9 cellular contexts compared by ENCODE assay signal in the genomic region with DNA sequence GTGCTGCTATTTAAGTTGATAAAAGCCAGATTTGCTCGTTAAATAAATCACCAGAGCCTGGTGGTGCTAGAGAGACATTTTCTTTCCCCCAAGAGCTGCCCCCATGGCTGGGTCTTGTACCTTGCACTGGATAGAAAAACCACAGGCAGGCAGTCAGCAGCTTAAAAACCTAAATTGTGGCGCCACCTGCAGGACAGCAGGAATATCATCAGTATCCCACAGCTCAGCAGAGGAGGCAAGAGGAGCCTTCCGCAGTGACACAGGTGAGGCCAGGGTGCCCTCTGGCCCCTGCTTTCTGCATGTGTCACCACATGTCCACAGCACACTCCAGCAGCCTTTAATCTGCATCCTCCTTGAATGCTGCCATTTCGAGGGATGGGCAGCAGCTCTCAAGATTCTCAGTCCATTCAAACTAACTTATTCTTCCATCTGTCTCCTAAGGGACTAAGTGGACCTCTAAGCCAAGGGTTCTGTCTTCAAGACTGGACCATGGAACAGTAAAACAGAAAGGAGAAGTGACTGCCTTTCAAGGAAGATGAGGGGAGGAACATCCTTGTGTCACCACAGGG. TPM values are rescaled to one million over a fixed set of nuclear protein-coding genes. Genes with fewer than 3 reads are reported as not detected.
A peak's percentile ranks its signal among the peaks of the same experiment; 100 is the strongest.
DNase-seq lines count a peak whose midpoint lies in the region; ATAC-seq, FAIRE-seq and TF ChIP-seq lines count a peak whose summit lies in the region.
"Had no signal": no experiment of that assay in that cellular context is flagged by ENCODE, and none has a peak within 500 bp of the region (broad histone marks: within the 10 kb centered on the region; RNA-seq: fewer than 3 reads in every experiment).

No MANE protein-coding gene starts in this region.

- H3K79me2 ChIP-seq in GM23248 (ENCODE audit: insufficient read depth) (no peaks in the 10 kb centered on the region), astrocyte (ENCODE audit: insufficient read depth, low read length) (no peaks in the 10 kb centered on the region), smooth muscle cell (ENCODE audit: low read depth) (no peaks in the 10 kb centered on the region)

- no peak overlapping the region for H3K9ac ChIP-seq in GM23248
- no peak overlapping the region for H3K9ac ChIP-seq in astrocyte (ENCODE audit: low read length)
- no peak overlapping the region for H3K9ac ChIP-seq in smooth muscle cell (ENCODE audit: low read depth)

- H2AFZ ChIP-seq in GM23248, result no peak overlapping the region
- H2AFZ ChIP-seq in astrocyte (ENCODE audit: low read depth, low read length), result no peak overlapping the region
- no peak overlapping the region for H2AFZ ChIP-seq in smooth muscle cell (ENCODE audit: low read depth)

- H3K9me3 ChIP-seq in GM23248 (ENCODE audit: low read depth) (no peaks in the 10 kb centered on the region), astrocyte (ENCODE audit: insufficient read depth, low read depth, low read length) (no peaks in the 10 kb centered on the region), smooth muscle cell (replicated peaks; ENCODE audit: low read depth) (no peaks in the 10 kb centered on the region)

- no peak for ATAC-seq in GM21528 (IDR thresholded peaks at IDR 0.05; ENCODE audit: low FRiP score, unreplicated experiment)

- H3F3A ChIP-seq in GM23248 (ENCODE audit: insufficient read depth) (0 out of 2 replicates have a peak, but pooled peaks cover 7% of the 10 kb centered on the region), smooth muscle cell (ENCODE audit: low read depth) (no peaks in the 10 kb centered on the region)

- H3K4me1 ChIP-seq in GM23248 (ENCODE audit: insufficient read depth) (no peaks in the 10 kb centered on the region), astrocyte (ENCODE audit: insufficient read depth, low read length) (peaks cover 10% of the 10 kb centered on the region), smooth muscle cell (ENCODE audit: low read depth) (no peaks in the 10 kb centered on the region)

- no peak overlapping the region for H3K4me2 ChIP-seq in GM23248 (ENCODE audit: unreplicated experiment)
- H3K4me2 ChIP-seq in astrocyte (ENCODE audit: low read length), result no peak overlapping the region
- no peak overlapping the region for H3K4me2 ChIP-seq in smooth muscle cell

- peaks cover 68% of the 10 kb centered on the region for H3K27me3 Mint-ChIP-seq in astrocyte (ENCODE audit: low read depth, unreplicated experiment)

- no peak overlapping the region for H3K27ac Mint-ChIP-seq in astrocyte (ENCODE audit: unreplicated experiment)

- H3K27ac ChIP-seq in GM23248 (no peak overlapping the region), astrocyte (ENCODE audit: low read depth, low read length) (no peak overlapping the region), smooth muscle cell (ENCODE audit: low read depth) (no peak overlapping the region)

- in situ Hi-C loops in GM23248 (cut with MboI), result loop anchor here (10.0 kb wide), 1 partner anchor 256 kb away; no protein-coding TSS in a partner anchor

- no peak overlapping the region for H3K4me3 Mint-ChIP-seq in astrocyte (ENCODE audit: unreplicated experiment)

- peaks cover 2% of the 10 kb centered on the region for H3K4me1 Mint-ChIP-seq in astrocyte (ENCODE audit: low read depth, unreplicated experiment)

- peak; percentile 20 for FAIRE-seq in astrocyte (lab: Jason Lieb, UNC)
- FAIRE-seq: TTC549 had no signal

- no peak overlapping the region for H3K4me3 ChIP-seq in GM23248
- H3K4me3 ChIP-seq in astrocyte (ENCODE audit: insufficient read depth, low read depth, low read length), result no peak overlapping the region
- no peak overlapping the region for H3K4me3 ChIP-seq in smooth muscle cell

- TF ChIP-seq CTCF in astrocyte (IDR thresholded peaks at IDR 0.05; ENCODE audit: insufficient read depth, low read depth, low read length) (peak; percentile 64), smooth muscle cell (IDR thresholded peaks at IDR 0.05; ENCODE audit: borderline replicate concordance, insufficient read depth, poor library complexity, severe bottlenecking) (peak; percentile 68)

- H3K36me3 Mint-ChIP-seq in astrocyte (ENCODE audit: low read depth, unreplicated experiment), result no peaks in the 10 kb centered on the region

- no peaks in the 10 kb centered on the region for H3K9me2 ChIP-seq in GM23248 (ENCODE audit: insufficient read depth)

- DNase-seq in DMS114 treated with DMSO at 0.1 percent for 48 hours (lab: John Stamatoyannopoulos, UW; ENCODE audit: unreplicated experiment) (peak; percentile 57), GM23248 (peak; percentile 75), NCI-H1105 treated with DMSO at 0.1 percent for 48 hours (lab: John Stamatoyannopoulos, UW) (peak; percentile 82), T-helper 1 cell (peak in 4 of 5 donors; percentile 43 to 66 (median 46)), astrocyte (ENCODE audit: low read depth) (peak; percentile 53), hypothalamus (lab: John Stamatoyannopoulos, UW) (peak in 46 of 51 donors; percentile 5 to 88 (median 46)), smooth muscle cell (lab: John Stamatoyannopoulos, UW; ENCODE audit: unreplicated experiment) (peak; percentile 25)

- H3K9me3 Mint-ChIP-seq in astrocyte (ENCODE audit: unreplicated experiment), result no peaks in the 10 kb centered on the region

- H4K20me1 ChIP-seq in GM23248 (ENCODE audit: insufficient read depth) (no peaks in the 10 kb centered on the region), astrocyte (ENCODE audit: insufficient read depth, low read length) (no peaks in the 10 kb centered on the region), smooth muscle cell (ENCODE audit: low read depth) (no peaks in the 10 kb centered on the region)

- 2 to 3% methylated on average over 4 of the region's 4 CpGs for WGBS in GM23248 (ENCODE audit: low coverage in 1 of 2, low lambda C conversion rate in 2 of 2, missing lambda C conversion rate in 2 of 2), 2 experiments
- WGBS in smooth muscle cell (ENCODE audit: low lambda C conversion rate), result 14% methylated on average over 4 of the region's 4 CpGs

- H3K27me3 ChIP-seq in GM23248 (replicated peaks; ENCODE audit: insufficient read depth), result peaks cover 27% of the 10 kb centered on the region
- H3K27me3 ChIP-seq in astrocyte (ENCODE audit: insufficient read depth, low read length), result peaks cover 16% of the 10 kb centered on the region
- H3K27me3 ChIP-seq in smooth muscle cell (ENCODE audit: low read depth), result peaks cover 16% of the 10 kb centered on the region

- H3K36me3 ChIP-seq in GM23248 (ENCODE audit: low read depth) (no peaks in the 10 kb centered on the region), astrocyte (ENCODE audit: insufficient read depth, low read length) (no peaks in the 10 kb centered on the region), smooth muscle cell (ENCODE audit: low read depth) (no peaks in the 10 kb centered on the region)

RNA-seq across cellular contexts. Expression of a gene that starts 4.5 kb away (rescaled TPM):
- total RNA-seq in GM23248 (2014; rRNA removed; shearing (Covaris generic)), result 0.32 and 0.89 TPM in 2 replicates
- polyA plus RNA-seq in GM23248 (2016; fragmentation: Nextera tagmentation; extraction: Ambion mirVana) (0.01 TPM in 1 of 2 replicates, not detected in the other), smooth muscle cell (4.5 and 8.5 TPM in 2 replicates)
- total RNA-seq in astrocyte (3.3 and 4.3 TPM in 2 replicates), smooth muscle cell (9.9 and 13.0 TPM in 2 replicates)

Comparison
In these comparisons a context has a peak if more than half of its experiments do, and no peak if none do; other contexts are left out.
1. DNase-seq: peak in every context shown above with its lines; median percentile 82 in NCI-H1105 treated with DMSO at 0.1 percent for 48 hours; 75 in GM23248; 57 in DMS114 treated with DMSO at 0.1 percent for 48 hours; 53 in astrocyte; 46 in T-helper 1 cell; 46 in hypothalamus; 25 in smooth muscle cell.